12 cellular contexts compared by ENCODE assay signal in genomic region chr18:49959176-49959575, GRCh38.
DNase-seq lines count a peak whose midpoint lies in the region; ATAC-seq and TF ChIP-seq lines count a peak whose summit lies in the region.
"Had no signal": no experiment of that assay in that cellular context is flagged by ENCODE, and none has a peak within 500 bp of the region (broad histone marks: within the 10 kb centered on the region; RNA-seq: fewer than 3 reads in every experiment).

No MANE protein-coding gene starts in this region.

- POLR2A ChIA-PET in activated CD4-positive, alpha-beta memory T cell treated with anti-CD3 and anti-CD28 coated beads for 36 hours (lab: Charles Lee): no interaction called here
- POLR2A ChIA-PET in activated CD4-positive, alpha-beta memory T cell treated with anti-CD3 and anti-CD28 coated beads, Interleukin-2, amount 10 ng/mL, durations not matched to agents 7 days and 5 days (lab: Charles Lee): no interaction called here

- CTCF ChIA-PET in activated CD4-positive, alpha-beta memory T cell treated with anti-CD3 and anti-CD28 coated beads for 36 hours (lab: Charles Lee): no interaction called here
- CTCF ChIA-PET in activated CD4-positive, alpha-beta memory T cell treated with anti-CD3 and anti-CD28 coated beads, Interleukin-2, amount 10 ng/mL, durations not matched to agents 7 days and 5 days (lab: Charles Lee): no interaction called here

- ATAC-seq in GM19467 (IDR thresholded peaks at IDR 0.05; ENCODE audit: unreplicated experiment): peak; percentile 82
- peak; percentile 68 for ATAC-seq in HG03342 (IDR thresholded peaks at IDR 0.05; ENCODE audit: unreplicated experiment)
- peak; percentile 40 to 83 (median 44) for ATAC-seq in natural killer cell
- ATAC-seq: upper lobe of right lung had no signal

- H3K36me3 Mint-ChIP-seq in activated CD4-positive, alpha-beta memory T cell treated with anti-CD3 and anti-CD28 coated beads for 36 hours: no peaks in the 10 kb centered on the region
- H3K36me3 Mint-ChIP-seq in activated CD4-positive, alpha-beta memory T cell treated with anti-CD3 and anti-CD28 coated beads, Interleukin-2, amount 10 ng/mL, durations not matched to agents 7 days and 5 days (ENCODE audit: low read depth): no peaks in the 10 kb centered on the region
- H3K36me3 Mint-ChIP-seq in natural killer cell (no peaks in the 10 kb centered on the region), HFFc6 (ENCODE audit: low read depth) (no peaks in the 10 kb centered on the region)
- H3K36me3 Mint-ChIP-seq: memory B cell had no signal

- H3K27me3 Mint-ChIP-seq in activated CD4-positive, alpha-beta memory T cell treated with anti-CD3 and anti-CD28 coated beads for 36 hours: peaks cover 9% of the 10 kb centered on the region
- H3K27me3 Mint-ChIP-seq in activated CD4-positive, alpha-beta memory T cell treated with anti-CD3 and anti-CD28 coated beads, Interleukin-2, amount 10 ng/mL, durations not matched to agents 7 days and 5 days: peaks cover 7% of the 10 kb centered on the region
- peaks cover 27 to 60% of the 10 kb centered on the region in 2 donors for H3K27me3 Mint-ChIP-seq in natural killer cell (ENCODE audit: low read depth in 2 of 2)
- peaks cover 21% of the 10 kb centered on the region for H3K27me3 Mint-ChIP-seq in HFFc6 (ENCODE audit: insufficient read depth)

- H3K4me3 Mint-ChIP-seq in activated CD4-positive, alpha-beta memory T cell treated with anti-CD3 and anti-CD28 coated beads for 36 hours: no peak overlapping the region
- no peak overlapping the region for H3K4me3 Mint-ChIP-seq in activated CD4-positive, alpha-beta memory T cell treated with anti-CD3 and anti-CD28 coated beads, Interleukin-2, amount 10 ng/mL, durations not matched to agents 7 days and 5 days
- H3K4me3 Mint-ChIP-seq in natural killer cell: peak overlapping the region; percentile 35
- H3K4me3 Mint-ChIP-seq in HFFc6: no peak overlapping the region
- H3K4me3 Mint-ChIP-seq: memory B cell had no signal

- no peak overlapping the region for H3K27ac Mint-ChIP-seq in activated CD4-positive, alpha-beta memory T cell treated with anti-CD3 and anti-CD28 coated beads for 36 hours
- H3K27ac Mint-ChIP-seq in activated CD4-positive, alpha-beta memory T cell treated with anti-CD3 and anti-CD28 coated beads, Interleukin-2, amount 10 ng/mL, durations not matched to agents 7 days and 5 days: no peak overlapping the region
- H3K27ac Mint-ChIP-seq in natural killer cell (peak overlapping the region in 1 of 2 donors; percentile 22), HFFc6 (no peak overlapping the region)
- H3K27ac Mint-ChIP-seq: memory B cell had no signal

- no peaks in the 10 kb centered on the region for H3K9me3 Mint-ChIP-seq in activated CD4-positive, alpha-beta memory T cell treated with anti-CD3 and anti-CD28 coated beads for 36 hours
- H3K9me3 Mint-ChIP-seq in activated CD4-positive, alpha-beta memory T cell treated with anti-CD3 and anti-CD28 coated beads, Interleukin-2, amount 10 ng/mL, durations not matched to agents 7 days and 5 days: no peaks in the 10 kb centered on the region
- no peaks in the 10 kb centered on the region for H3K9me3 Mint-ChIP-seq in natural killer cell
- H3K9me3 Mint-ChIP-seq in HFFc6: no peaks in the 10 kb centered on the region
- H3K9me3 Mint-ChIP-seq: memory B cell had no signal

- TF ChIP-seq CTCF in natural killer cell (IDR thresholded peaks at IDR 0.05): no peak
- TF ChIP-seq CTCF in HFFc6 (IDR thresholded peaks at IDR 0.05): no peak

- peak; percentile 19 for DNase-seq in activated CD4-positive, alpha-beta memory T cell treated with anti-CD3 and anti-CD28 coated beads for 36 hours
- DNase-seq in activated CD4-positive, alpha-beta memory T cell treated with anti-CD3 and anti-CD28 coated beads, Interleukin-2, amount 10 ng/mL, durations not matched to agents 7 days and 5 days: no peak
- DNase-seq in natural killer cell (no peak), HFFc6 (no peak), SIG-M5 treated with dmso at 0.1 percent for 504 hours (lab: John Stamatoyannopoulos, UW; ENCODE audit: unreplicated experiment) (no peak)
- DNase-seq in activated CD4-positive, CD25-positive, alpha-beta regulatory T cell treated with anti-CD3 and anti-CD28 coated beads, Interleukin-2, amount 50 U/mL, for 72 hours: no peak
- DNase-seq: hypothalamus, upper lobe of right lung, WERI-Rb-1 had no signal

- intact Hi-C loops in activated CD4-positive, alpha-beta memory T cell treated with anti-CD3 and anti-CD28 coated beads for 36 hours (cut with micrococcal nuclease): no loop called here
- intact Hi-C loops in natural killer cell (cut with micrococcal nuclease): no loop called here

- H3K4me1 Mint-ChIP-seq in activated CD4-positive, alpha-beta memory T cell treated with anti-CD3 and anti-CD28 coated beads for 36 hours (ENCODE audit: low read depth): peaks cover 10% of the 10 kb centered on the region
- H3K4me1 Mint-ChIP-seq in activated CD4-positive, alpha-beta memory T cell treated with anti-CD3 and anti-CD28 coated beads, Interleukin-2, amount 10 ng/mL, durations not matched to agents 7 days and 5 days: peaks cover 30% of the 10 kb centered on the region
- H3K4me1 Mint-ChIP-seq in natural killer cell (peaks cover 8 to 10% of the 10 kb centered on the region in 2 donors), HFFc6 (ENCODE audit: low read depth) (no peaks in the 10 kb centered on the region)
